In the genomic region with DNA sequence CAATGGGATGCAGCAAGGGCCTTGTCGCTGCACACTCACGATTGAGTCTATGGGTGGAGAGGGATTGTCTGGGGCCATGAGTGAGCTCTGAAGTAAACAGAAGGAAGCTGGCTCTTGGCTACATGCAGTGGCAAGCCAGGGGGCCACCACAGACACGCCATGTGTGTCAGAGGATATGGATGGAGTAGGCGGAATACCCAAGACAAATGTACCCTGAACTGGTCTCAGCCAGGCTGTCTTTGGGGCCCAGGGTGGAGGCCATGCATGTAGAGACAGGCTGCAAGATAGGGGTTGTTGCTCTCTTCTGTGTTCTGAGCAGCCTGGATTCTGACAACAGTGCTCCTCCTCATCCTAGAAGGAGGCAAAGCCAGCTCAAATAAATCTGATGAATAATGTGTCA, we compare ENCODE assay signal across 21 cellular contexts. TPM values are rescaled to one million over a fixed set of nuclear protein-coding genes. Genes with fewer than 3 reads are reported as not detected.
DNase-seq lines count a peak whose midpoint lies in the region; ATAC-seq, FAIRE-seq and TF ChIP-seq lines count a peak whose summit lies in the region.
"Had no signal": no experiment of that assay in that cellular context is flagged by ENCODE, and none has a peak within 500 bp of the region (broad histone marks: within the 10 kb centered on the region; RNA-seq: fewer than 3 reads in every experiment).

No MANE protein-coding gene starts in this region.

- H3K4me2 ChIP-seq in keratinocyte (ENCODE audit: control insufficient read depth, extremely low read depth, insufficient read depth, low read depth, low read length): peak overlapping the region; percentile 65
- H3K4me2 ChIP-seq: KMS-11 had no signal

- no peak for TF ChIP-seq EP300 in upper lobe of left lung (IDR thresholded peaks at IDR 0.05)

- H3K27ac ChIP-seq in heart right ventricle (peak overlapping the region; percentile 52 to 73 (median 63)), keratinocyte (ENCODE audit: control insufficient read depth, insufficient read depth, low read length) (peak overlapping the region; percentile 51), upper lobe of left lung (peak overlapping the region in 3 of 4 donors; percentile 44 to 60 (median 46))
- H3K27ac ChIP-seq: KMS-11 had no signal

- H4K20me1 ChIP-seq in keratinocyte (ENCODE audit: control insufficient read depth, extremely low read depth, insufficient read depth, low read length): no peaks in the 10 kb centered on the region

- H3K9ac ChIP-seq in keratinocyte (ENCODE audit: control insufficient read depth, extremely low read depth, insufficient read depth, low read length): no peak overlapping the region
- H3K9ac ChIP-seq: KMS-11 had no signal

- H3K79me2 ChIP-seq in keratinocyte (ENCODE audit: control insufficient read depth, insufficient read depth, low read length): no peaks in the 10 kb centered on the region

- H3K9me3 ChIP-seq in heart right ventricle (no peaks in the 10 kb centered on the region), keratinocyte (ENCODE audit: control insufficient read depth, low read depth, low read length) (no peaks in the 10 kb centered on the region), upper lobe of left lung (no peaks in the 10 kb centered on the region)
- H3K9me3 ChIP-seq: BE2C, HAP-1 had no signal

- H3K9me1 ChIP-seq in keratinocyte (ENCODE audit: control insufficient read depth, extremely low read depth, insufficient read depth, low read length): no peaks in the 10 kb centered on the region

- TF ChIP-seq CTCF in heart right ventricle (IDR thresholded peaks at IDR 0.05): no peak
- TF ChIP-seq CTCF in bronchial epithelial cell (IDR thresholded peaks at IDR 0.05; ENCODE audit: insufficient read depth, low read length, severe bottlenecking): no peak
- TF ChIP-seq CTCF in keratinocyte (optimal IDR thresholded peaks at IDR 0.05 in 1 of 3, IDR thresholded peaks at IDR 0.05 in 1 of 3, conservative IDR thresholded peaks at IDR 0.05 in 1 of 3; ENCODE audit: extremely low read depth in 1 of 3, insufficient read depth in 2 of 3, low read length in 3 of 3): no peak
- TF ChIP-seq CTCF in upper lobe of left lung (IDR thresholded peaks at IDR 0.05): no peak

- no peaks in the 10 kb centered on the region for H3K27me3 ChIP-seq in heart right ventricle
- H3K27me3 ChIP-seq in bronchial epithelial cell (ENCODE audit: control insufficient read depth, insufficient read depth, low read length): no peaks in the 10 kb centered on the region
- H3K27me3 ChIP-seq in keratinocyte (ENCODE audit: control insufficient read depth, extremely low read depth, insufficient read depth, low read length): no peaks in the 10 kb centered on the region
- H3K27me3 ChIP-seq in upper lobe of left lung: no peaks in the 10 kb centered on the region
- H3K27me3 ChIP-seq: BE2C had no signal

- H3K4me1 ChIP-seq in heart right ventricle: peaks cover 0 to 48% (median 15%) of the 10 kb centered on the region in 9 donors
- peaks cover 39% of the 10 kb centered on the region for H3K4me1 ChIP-seq in keratinocyte (ENCODE audit: control insufficient read depth, extremely low read depth, insufficient read depth, low read length)
- H3K4me1 ChIP-seq in upper lobe of left lung: peaks cover 0 to 17% (median 3%) of the 10 kb centered on the region in 4 donors
- H3K4me1 ChIP-seq: BE2C had no signal

- intact Hi-C loops in heart right ventricle (cut with DNase I) (loop anchor here in 2 of 10 donors (5.0 kb wide), 2 partner anchors 46 to 171 kb away; no protein-coding TSS in a partner anchor), left cardiac atrium (cut with DNase I) (no loop called here)

- 84 to 93% methylated on average over 4 of the region's 4 CpGs for WGBS in heart right ventricle, 2 donors
- WGBS in upper lobe of left lung, 2 donors: 76 to 82% methylated on average over 4 of the region's 4 CpGs

- H2AFZ ChIP-seq in keratinocyte (ENCODE audit: control insufficient read depth, low read length): peak overlapping the region; percentile 63

- dilution Hi-C loops in keratinocyte (cut with MboI; ENCODE audit: extremely low pct_ligation_motif_present, low sequenced_read_pairs): no loop called here

- H3K36me3 ChIP-seq in heart right ventricle (no peaks in the 10 kb centered on the region), bronchial epithelial cell (ENCODE audit: control insufficient read depth, insufficient read depth, low read length) (no peaks in the 10 kb centered on the region), keratinocyte (ENCODE audit: control insufficient read depth in 2 of 2, extremely low read depth in 1 of 2, insufficient read depth in 2 of 2, low read length in 2 of 2) (no peaks in the 10 kb centered on the region), upper lobe of left lung (no peaks in the 10 kb centered on the region)
- H3K36me3 ChIP-seq: BE2C, HAP-1 had no signal

- H3K4me3 ChIP-seq in heart right ventricle (no peak overlapping the region), bronchial epithelial cell (ENCODE audit: low read depth, low read length) (no peak overlapping the region), keratinocyte (ENCODE audit: control insufficient read depth in 2 of 3, extremely low read depth in 1 of 3, insufficient read depth in 2 of 3, low read depth in 1 of 3, low read length in 3 of 3) (no peak overlapping the region), upper lobe of left lung (no peak overlapping the region)
- H3K4me3 ChIP-seq: HAP-1 had no signal

- ATAC-seq in heart right ventricle: peak in 3 of 8 donors; percentile 9 to 14 (median 11)
- no peak for ATAC-seq in left cardiac atrium
- ATAC-seq in upper lobe of left lung (ENCODE audit: low FRiP score in 2 of 2): no peak
- ATAC-seq: PC-3 had no signal

- no peak for TF ChIP-seq POLR2A in upper lobe of left lung (IDR thresholded peaks at IDR 0.05)

- DNase-seq in heart right ventricle: no peak
- DNase-seq in left cardiac atrium: no peak
- DNase-seq in bronchial epithelial cell (ENCODE audit: low read depth): peak; percentile 92
- DNase-seq in keratinocyte (ENCODE audit: low read depth, low spot score): no peak
- DNase-seq in upper lobe of left lung: no peak
- no peak for DNase-seq in SIG-M5 (lab: John Stamatoyannopoulos, UW)
- DNase-seq in kidney tubule cell (ENCODE audit: low spot score): no peak
- no peak for DNase-seq in GOT3 (lab: John Stamatoyannopoulos, UW)
- DNase-seq: BE2C; CD4-positive, CD25-positive, alpha-beta regulatory T cell; COR-L47; DMS 273 treated with DMSO at 0.1 percent for 48 hours; DND-41; NCI-H187; NCI-H226; NCI-H524; PC-3; RPMI8226 had no signal

- FAIRE-seq in bronchial epithelial cell (lab: Jason Lieb, UNC) (no peak), keratinocyte (lab: Jason Lieb, UNC) (peak; percentile 80)
- FAIRE-seq: G401.6 had no signal

RNA-seq across cellular contexts. Expression of gene ITGA6, which starts 24.0 kb away (rescaled TPM):
- 10 to 100 TPM; 36.0 to 68.3 (median 46.8) TPM for total RNA-seq in heart right ventricle
- 10 to 100 TPM; 22.1 to 23.9 TPM for polyA plus RNA-seq in heart right ventricle
- total RNA-seq in left cardiac atrium: 10 to 100 TPM; 47.0 to 53.3 TPM
- total RNA-seq in bronchial epithelial cell: 191 and 390 TPM in 2 replicates
- polyA plus RNA-seq in keratinocyte: 258 to 441 TPM (median 273 TPM) in 3 replicates
- polyA plus RNA-seq in keratinocyte (2011; ENCODE audit: low read depth): 360 TPM
- polyA plus RNA-seq in keratinocyte (2011; cell fraction: cytosol; rRNA removed): 148 and 205 TPM in 2 replicates
- polyA plus RNA-seq in keratinocyte (2011; cell fraction: nucleus; rRNA removed): 661 and 820 TPM in 2 replicates
- 169 and 660 TPM in 2 replicates for polyA plus RNA-seq in keratinocyte (2012; ENCODE audit: low replicate concordance)
- polyA minus RNA-seq in keratinocyte: 374 to 691 TPM (median 492 TPM) in 3 replicates
- polyA minus RNA-seq in keratinocyte (2011; cell fraction: cytosol; rRNA and poly(A)+ RNA removed): 252 TPM
- polyA minus RNA-seq in keratinocyte (2011; cell fraction: nucleus; rRNA and poly(A)+ RNA removed): 750 and 1,558 TPM in 2 replicates
- total RNA-seq in upper lobe of left lung: 10 to 100 TPM; 38.1 to 99.7 (median 57.9) TPM
